ENCODE assay signal across 8 cellular contexts in the genomic region with DNA sequence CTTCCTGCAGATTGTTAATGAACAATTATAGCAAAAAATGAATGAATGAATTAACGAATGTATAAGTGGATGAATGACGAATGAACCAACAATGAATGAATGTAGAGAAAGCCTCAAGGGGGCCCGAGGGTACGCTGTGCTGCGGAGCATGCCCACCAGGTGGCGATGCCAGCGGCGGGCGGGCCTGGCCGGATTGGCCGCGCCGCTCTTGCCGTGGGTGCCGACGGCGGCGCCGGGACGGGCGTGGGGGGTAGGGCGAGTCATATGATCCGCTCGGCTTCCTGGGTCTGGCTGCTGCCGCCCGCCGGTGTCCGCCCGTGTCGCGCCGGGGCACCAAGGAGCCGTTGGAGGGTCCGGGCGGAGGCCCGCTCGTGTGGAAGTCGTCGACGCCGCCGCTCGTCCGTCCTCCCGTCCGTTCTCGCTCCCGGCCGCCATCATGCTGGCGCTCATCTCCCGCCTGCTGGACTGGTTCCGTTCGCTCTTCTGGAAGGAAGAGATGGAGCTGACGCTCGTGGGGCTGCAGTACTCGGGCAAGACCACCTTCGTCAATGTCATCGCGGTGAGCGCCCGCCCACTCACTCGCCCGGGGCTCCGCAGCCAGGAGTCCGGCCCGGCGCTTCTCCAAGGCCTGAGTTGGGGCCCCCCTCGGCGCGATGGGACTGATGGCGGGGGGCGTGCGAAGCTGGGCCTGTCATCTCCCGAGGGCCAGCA.
DNase-seq lines count a peak whose midpoint lies in the region; ATAC-seq lines count a peak whose summit lies in the region.

A gene (plus strand): TSS at position 263 of the 711 bp plus-strand sequence. CDS start 174 bp downstream, at position 437.

- ATAC-seq in GM18861 (IDR thresholded peaks at IDR 0.05; ENCODE audit: unreplicated experiment) (peak; percentile 98), HG03095 (IDR thresholded peaks at IDR 0.05; ENCODE audit: unreplicated experiment) (peak; percentile 96)

- DNase-seq in AG08395 (ENCODE audit: low spot score) = peak; percentile 93
- DNase-seq in NCI-H226 = peak; percentile 85
- peak; percentile 81 for DNase-seq in activated CD4-positive, CD25-positive, alpha-beta regulatory T cell treated with anti-CD3 and anti-CD28 coated beads, Interleukin-2, amount 50 U/mL, for 16 hours (ENCODE audit: low read depth, low spot score)
- peak; percentile 87 for DNase-seq in central memory CD4-positive, alpha-beta T cell
- peak; percentile 94 for DNase-seq in islet precursor cell
- peak; percentile 93 for DNase-seq in stimulated activated CD4-positive, alpha-beta T cell treated with anti-CD3 and anti-CD28 coated beads, Interleukin-12 subunit alpha, Interleukin-12 subunit beta, amount 100 ng/mL, for 4 hours

Comparison
In these comparisons a context has a peak if more than half of its experiments do, and no peak if none do; other contexts are left out.
1. Peak in every context shown above with its lines: DNase-seq and ATAC-seq.